ENCODE assay signal across 1 cellular context in the genomic region with DNA sequence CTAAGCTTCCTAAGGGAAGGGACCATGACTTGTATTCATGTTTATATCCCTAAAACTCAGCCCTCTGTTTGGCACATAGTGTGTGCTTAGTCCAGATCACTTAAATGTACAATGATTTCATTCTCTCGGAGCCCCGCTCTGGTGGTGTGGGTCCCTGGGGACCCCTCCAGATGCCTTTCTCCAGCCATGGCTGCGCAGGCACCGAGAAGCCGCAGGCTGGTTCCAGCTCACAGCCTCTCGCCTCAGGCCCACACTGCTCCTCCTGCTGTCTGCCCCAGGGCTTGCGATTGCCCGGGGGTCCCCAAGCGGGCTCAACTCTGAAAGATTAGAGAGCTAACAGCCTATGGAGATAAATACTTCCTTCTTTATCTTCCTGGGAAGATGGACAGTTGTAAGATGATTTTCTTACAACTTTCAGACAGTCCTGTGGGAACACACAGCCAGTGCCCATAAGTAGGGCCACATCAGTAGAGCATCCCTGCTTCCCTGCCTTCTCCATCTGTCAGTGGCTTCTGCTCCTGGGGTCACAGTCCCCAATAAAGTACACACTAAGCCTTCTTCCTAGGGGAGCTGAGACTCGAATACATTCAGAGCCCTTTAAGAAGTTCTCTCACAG.
A peak's percentile ranks its signal among the peaks of the same experiment; 100 is the strongest.
TF ChIP-seq lines count a peak whose summit lies in the region.

No MANE protein-coding gene starts in this region.

TF ChIP-seq in HepG2, 621 proteins besides CTCF, POLR2A, EP300 and RAD21 (continued from another document):
- 0 out of 2 replicates have a peak, but pooled peaks have one; percentile 18 for TF ChIP-seq POGZ (CRISPR knock-in tag; IDR thresholded peaks at IDR 0.05)
- 0 out of 2 replicates have a peak, but pooled peaks have one; percentile 39 for TF ChIP-seq SNAI1 (CRISPR knock-in tag; IDR thresholded peaks at IDR 0.05; ENCODE audit: borderline replicate concordance)
